In the genomic region with DNA sequence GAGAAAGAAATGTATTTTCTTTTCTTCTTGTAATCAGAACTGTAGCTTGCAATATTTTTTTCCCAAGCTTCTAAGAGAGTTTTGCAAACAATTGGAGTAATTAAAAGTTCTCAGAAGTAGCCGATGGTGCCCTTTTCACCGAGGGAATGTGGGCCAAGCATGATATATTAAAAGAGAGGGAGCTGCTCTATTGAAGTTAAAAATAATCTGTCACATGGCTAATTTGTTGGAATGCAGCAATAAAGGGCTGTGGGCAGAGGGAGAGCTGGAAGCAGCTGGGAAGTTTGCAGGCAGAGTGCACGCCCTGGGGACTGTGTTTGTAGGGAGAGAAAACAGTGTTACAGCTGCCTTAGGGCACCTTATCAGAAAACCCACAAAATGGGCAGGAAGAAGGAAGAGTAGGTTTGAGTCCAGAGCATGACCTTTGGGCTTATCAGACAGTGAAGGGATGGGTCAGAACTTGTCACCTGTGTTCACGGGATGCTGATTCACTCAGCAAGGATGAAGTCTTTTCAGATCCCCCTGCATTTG, we compare ENCODE assay signal across 1 cellular context.
A peak's percentile ranks its signal among the peaks of the same experiment; 100 is the strongest.
TF ChIP-seq lines count a peak whose summit lies in the region.

No MANE protein-coding gene starts in this region.

TF ChIP-seq in HCT116, 20 proteins besides CTCF, POLR2A, EP300 and RAD21 (continued from another document):
- TF ChIP-seq, protein P1, sequence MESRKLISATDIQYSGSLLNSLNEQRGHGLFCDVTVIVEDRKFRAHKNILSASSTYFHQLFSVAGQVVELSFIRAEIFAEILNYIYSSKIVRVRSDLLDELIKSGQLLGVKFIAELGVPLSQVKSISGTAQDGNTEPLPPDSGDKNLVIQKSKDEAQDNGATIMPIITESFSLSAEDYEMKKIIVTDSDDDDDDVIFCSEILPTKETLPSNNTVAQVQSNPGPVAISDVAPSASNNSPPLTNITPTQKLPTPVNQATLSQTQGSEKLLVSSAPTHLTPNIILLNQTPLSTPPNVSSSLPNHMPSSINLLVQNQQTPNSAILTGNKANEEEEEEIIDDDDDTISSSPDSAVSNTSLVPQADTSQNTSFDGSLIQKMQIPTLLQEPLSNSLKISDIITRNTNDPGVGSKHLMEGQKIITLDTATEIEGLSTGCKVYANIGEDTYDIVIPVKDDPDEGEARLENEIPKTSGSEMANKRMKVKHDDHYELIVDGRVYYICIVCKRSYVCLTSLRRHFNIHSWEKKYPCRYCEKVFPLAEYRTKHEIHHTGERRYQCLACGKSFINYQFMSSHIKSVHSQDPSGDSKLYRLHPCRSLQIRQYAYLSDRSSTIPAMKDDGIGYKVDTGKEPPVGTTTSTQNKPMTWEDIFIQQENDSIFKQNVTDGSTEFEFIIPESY (IDR thresholded peaks at IDR 0.05; ENCODE audit: extremely low read depth, insufficient replicate concordance, low read length) = peak; percentile 37
- TF ChIP-seq TCF7L2 (IDR thresholded peaks at IDR 0.05; ENCODE audit: borderline replicate concordance, extremely low read depth, insufficient read depth, insufficient read length) (peak; percentile 94), YY1 (IDR thresholded peaks at IDR 0.05; ENCODE audit: extremely low read depth, insufficient replicate concordance, low read depth, low read length) (peak; percentile 38)
